In genomic region chr15:101286471-101287114, GRCh38 we compare ENCODE assay signal across 16 cellular contexts. TPM values are rescaled to one million over a fixed set of nuclear protein-coding genes. Genes with fewer than 3 reads are reported as not detected.
A peak's percentile ranks its signal among the peaks of the same experiment; 100 is the strongest.
DNase-seq lines count a peak whose midpoint lies in the region; ATAC-seq and TF ChIP-seq lines count a peak whose summit lies in the region.
"Had no signal": no experiment of that assay in that cellular context is flagged by ENCODE, and none has a peak within 500 bp of the region (broad histone marks: within the 10 kb centered on the region; RNA-seq: fewer than 3 reads in every experiment).

No MANE protein-coding gene starts in this region.

- no peaks in the 10 kb centered on the region for H3K9me3 ChIP-seq in mesenchymal stem cell (ENCODE audit: control insufficient read depth, low read length)

- H3K4me2 ChIP-seq in mesenchymal stem cell (ENCODE audit: low read length, poor library complexity, severe bottlenecking), result no peak overlapping the region

- no peak overlapping the region for H2AFZ ChIP-seq in mesenchymal stem cell (ENCODE audit: low read depth, low read length)

- H3K36me3 ChIP-seq in mesenchymal stem cell (ENCODE audit: control insufficient read depth in 1 of 2, insufficient read depth in 2 of 2, low read depth in 1 of 2, low read length in 2 of 2), result peaks cover 26 to 84% of the 10 kb centered on the region in 2 experiments

- peaks cover 37% of the 10 kb centered on the region for H3K4me1 Mint-ChIP-seq in activated CD4-positive, alpha-beta memory T cell treated with anti-CD3 and anti-CD28 coated beads, Interleukin-2, amount 10 ng/mL, durations not matched to agents 7 days and 5 days
- H3K4me1 Mint-ChIP-seq in activated CD4-positive, alpha-beta memory T cell treated with anti-CD3 and anti-CD28 coated beads for 36 hours (ENCODE audit: low read depth), result peaks cover 35% of the 10 kb centered on the region
- peaks cover 10 to 18% of the 10 kb centered on the region in 2 donors for H3K4me1 Mint-ChIP-seq in natural killer cell
- peaks cover 20 to 21% of the 10 kb centered on the region in 2 donors for H3K4me1 Mint-ChIP-seq in natural killer cell treated with Interleukin-12 subunit alpha and Interleukin-12 subunit beta and Interleukin-15 and Interleukin-18, amount 100 ng/mL, for 72 hours (ENCODE audit: low read depth in 2 of 2)

- H3K9ac ChIP-seq in mesenchymal stem cell (ENCODE audit: low read length), result peak overlapping the region; percentile 27

- H3K27ac Mint-ChIP-seq in activated CD4-positive, alpha-beta memory T cell treated with anti-CD3 and anti-CD28 coated beads, Interleukin-2, amount 10 ng/mL, durations not matched to agents 7 days and 5 days, result peak overlapping the region; percentile 19
- no peak overlapping the region for H3K27ac Mint-ChIP-seq in activated CD4-positive, alpha-beta memory T cell treated with anti-CD3 and anti-CD28 coated beads for 36 hours
- H3K27ac Mint-ChIP-seq in natural killer cell, result peak overlapping the region; percentile 34 to 45
- H3K27ac Mint-ChIP-seq in natural killer cell treated with Interleukin-12 subunit alpha and Interleukin-12 subunit beta and Interleukin-15 and Interleukin-18, amount 100 ng/mL, for 72 hours, result no peak overlapping the region

- POLR2A ChIA-PET in activated CD4-positive, alpha-beta memory T cell treated with anti-CD3 and anti-CD28 coated beads, Interleukin-2, amount 10 ng/mL, durations not matched to agents 7 days and 5 days (lab: Charles Lee), result interaction anchor here (0.6 to 5.8 kb wide), 2 partner anchors 7 to 425 kb away, joined by 3 to 54 read pairs; partner anchors contain the start of gene SNRPA1
- POLR2A ChIA-PET in activated CD4-positive, alpha-beta memory T cell treated with anti-CD3 and anti-CD28 coated beads for 36 hours (lab: Charles Lee), result interaction anchor here (1.1 kb wide), 1 partner anchor 8 kb away, joined by 4 read pairs; no protein-coding TSS in a partner anchor

- no peak overlapping the region for H3K23ac ChIP-seq in mesenchymal stem cell (ENCODE audit: low read length in 2 of 2)

- no peak overlapping the region for H3K4me3 ChIP-seq in mesenchymal stem cell (ENCODE audit: insufficient read depth in 1 of 2, low read depth in 1 of 2, low read length in 2 of 2)

- no peaks in the 10 kb centered on the region for H3K4me1 ChIP-seq in mesenchymal stem cell (ENCODE audit: control insufficient read depth, insufficient read depth, low read depth, low read length)

- no peak overlapping the region for H2AK5ac ChIP-seq in mesenchymal stem cell (ENCODE audit: low read length, severe bottlenecking)

- no peak overlapping the region for H4K8ac ChIP-seq in mesenchymal stem cell (ENCODE audit: low read length)

- WGBS in mesenchymal stem cell, result 100% methylated on average over 7 of the region's 9 CpGs

- no peak overlapping the region for H2BK120ac ChIP-seq in mesenchymal stem cell (ENCODE audit: low read depth, low read length)

- peaks cover 78% of the 10 kb centered on the region for H3K36me3 Mint-ChIP-seq in activated CD4-positive, alpha-beta memory T cell treated with anti-CD3 and anti-CD28 coated beads, Interleukin-2, amount 10 ng/mL, durations not matched to agents 7 days and 5 days (ENCODE audit: low read depth)
- H3K36me3 Mint-ChIP-seq in activated CD4-positive, alpha-beta memory T cell treated with anti-CD3 and anti-CD28 coated beads for 36 hours, result peaks cover 67% of the 10 kb centered on the region
- H3K36me3 Mint-ChIP-seq in natural killer cell, result peaks cover 12% of the 10 kb centered on the region
- peaks cover 46% of the 10 kb centered on the region for H3K36me3 Mint-ChIP-seq in natural killer cell treated with Interleukin-12 subunit alpha and Interleukin-12 subunit beta and Interleukin-15 and Interleukin-18, amount 100 ng/mL, for 72 hours

- H3K14ac ChIP-seq in mesenchymal stem cell (ENCODE audit: low read length in 2 of 2), result no peak overlapping the region

- no peak overlapping the region for H2BK5ac ChIP-seq in mesenchymal stem cell (ENCODE audit: low read depth, low read length, poor library complexity, severe bottlenecking)

- no peak overlapping the region for H2BK12ac ChIP-seq in mesenchymal stem cell (ENCODE audit: low read length in 2 of 2)

- no peaks in the 10 kb centered on the region for H3K27me3 Mint-ChIP-seq in activated CD4-positive, alpha-beta memory T cell treated with anti-CD3 and anti-CD28 coated beads, Interleukin-2, amount 10 ng/mL, durations not matched to agents 7 days and 5 days
- no peaks in the 10 kb centered on the region for H3K27me3 Mint-ChIP-seq in activated CD4-positive, alpha-beta memory T cell treated with anti-CD3 and anti-CD28 coated beads for 36 hours
- H3K27me3 Mint-ChIP-seq in natural killer cell (ENCODE audit: low read depth in 2 of 2), result no peaks in the 10 kb centered on the region
- H3K27me3 Mint-ChIP-seq in natural killer cell treated with Interleukin-12 subunit alpha and Interleukin-12 subunit beta and Interleukin-15 and Interleukin-18, amount 100 ng/mL, for 72 hours, result no peaks in the 10 kb centered on the region

- H3K4ac ChIP-seq in mesenchymal stem cell (ENCODE audit: low read depth in 1 of 2, low read length in 2 of 2), result no peak overlapping the region

- CTCF ChIA-PET in activated CD4-positive, alpha-beta memory T cell treated with anti-CD3 and anti-CD28 coated beads, Interleukin-2, amount 10 ng/mL, durations not matched to agents 7 days and 5 days (lab: Charles Lee), result interaction anchor here (1.2 to 5.5 kb wide), 2 partner anchors 12 to 355 kb away, joined by 7 to 40 read pairs; no protein-coding TSS in a partner anchor
- CTCF ChIA-PET in activated CD4-positive, alpha-beta memory T cell treated with anti-CD3 and anti-CD28 coated beads for 36 hours (lab: Charles Lee), result interaction anchor here (1.1 to 3.1 kb wide), 5 partner anchors 11 to 356 kb away, joined by 3 to 10 read pairs (median 3); no protein-coding TSS in a partner anchor

- intact Hi-C loops in activated CD4-positive, alpha-beta memory T cell treated with anti-CD3 and anti-CD28 coated beads for 36 hours (cut with micrococcal nuclease), result no loop called here
- intact Hi-C loops in natural killer cell (cut with micrococcal nuclease), result no loop called here

- H3K27ac ChIP-seq in mesenchymal stem cell (ENCODE audit: low read length, poor library complexity, severe bottlenecking), result no peak overlapping the region
- H3K27ac ChIP-seq: C4-2B had no signal

- no peak for ATAC-seq in natural killer cell
- ATAC-seq in natural killer cell treated with Interleukin-12 subunit alpha and Interleukin-12 subunit beta and Interleukin-15 and Interleukin-18, amount 100 ng/mL, for 72 hours, result no peak
- ATAC-seq in GM19351 (IDR thresholded peaks at IDR 0.05; ENCODE audit: unreplicated experiment), result no peak
- no peak for ATAC-seq in HG03354 (IDR thresholded peaks at IDR 0.05; ENCODE audit: poor library complexity, severe bottlenecking, unreplicated experiment)

- H3K79me1 ChIP-seq in mesenchymal stem cell (replicated peaks; ENCODE audit: low read length, poor library complexity, severe bottlenecking), result peaks cover 19% of the 10 kb centered on the region

- H3K18ac ChIP-seq in mesenchymal stem cell (ENCODE audit: low read depth in 1 of 2, low read length in 2 of 2), result no peak overlapping the region

- DNase-seq in activated CD4-positive, alpha-beta memory T cell treated with anti-CD3 and anti-CD28 coated beads, Interleukin-2, amount 10 ng/mL, durations not matched to agents 7 days and 5 days, result no peak
- DNase-seq in activated CD4-positive, alpha-beta memory T cell treated with anti-CD3 and anti-CD28 coated beads for 36 hours, result no peak
- DNase-seq in natural killer cell, result no peak
- DNase-seq in natural killer cell treated with Interleukin-12 subunit alpha and Interleukin-12 subunit beta and Interleukin-15 and Interleukin-18, amount 100 ng/mL, for 72 hours (ENCODE audit: low spot score), result no peak
- peak; percentile 41 for DNase-seq in mesenchymal stem cell
- DNase-seq: COR-L47, GF-D8, GOT3, KBM-7, NCI-H1436, NCI-H2029 treated with DMSO at 0.1 percent for 48 hours, NCI-H748 treated with DMSO at 0.1 percent for 48 hours, OCI-M1 had no signal

- no peaks in the 10 kb centered on the region for H3K9me3 Mint-ChIP-seq in activated CD4-positive, alpha-beta memory T cell treated with anti-CD3 and anti-CD28 coated beads, Interleukin-2, amount 10 ng/mL, durations not matched to agents 7 days and 5 days
- H3K9me3 Mint-ChIP-seq in activated CD4-positive, alpha-beta memory T cell treated with anti-CD3 and anti-CD28 coated beads for 36 hours, result no peaks in the 10 kb centered on the region
- H3K9me3 Mint-ChIP-seq in natural killer cell, result no peaks in the 10 kb centered on the region
- H3K9me3 Mint-ChIP-seq in natural killer cell treated with Interleukin-12 subunit alpha and Interleukin-12 subunit beta and Interleukin-15 and Interleukin-18, amount 100 ng/mL, for 72 hours, result no peaks in the 10 kb centered on the region

- TF ChIP-seq CTCF in natural killer cell (IDR thresholded peaks at IDR 0.05), result no peak

- H3K4me3 Mint-ChIP-seq in activated CD4-positive, alpha-beta memory T cell treated with anti-CD3 and anti-CD28 coated beads, Interleukin-2, amount 10 ng/mL, durations not matched to agents 7 days and 5 days, result no peak overlapping the region
- no peak overlapping the region for H3K4me3 Mint-ChIP-seq in activated CD4-positive, alpha-beta memory T cell treated with anti-CD3 and anti-CD28 coated beads for 36 hours
- no peak overlapping the region for H3K4me3 Mint-ChIP-seq in natural killer cell
- no peak overlapping the region for H3K4me3 Mint-ChIP-seq in natural killer cell treated with Interleukin-12 subunit alpha and Interleukin-12 subunit beta and Interleukin-15 and Interleukin-18, amount 100 ng/mL, for 72 hours

- H4K91ac ChIP-seq in mesenchymal stem cell (ENCODE audit: low read length), result no peak overlapping the region

- no peak overlapping the region for H2BK15ac ChIP-seq in mesenchymal stem cell (ENCODE audit: low read depth, poor library complexity, severe bottlenecking)

- H3K27me3 ChIP-seq in mesenchymal stem cell (ENCODE audit: control insufficient read depth in 1 of 2, insufficient read depth in 1 of 2, low read length in 2 of 2), result no peaks in the 10 kb centered on the region

RNA-seq across cellular contexts. Expression of gene SNRPA1, which starts 8.5 kb away (rescaled TPM):
- 100 to 1,000 TPM; 107 to 113 TPM for total RNA-seq in activated CD4-positive, alpha-beta memory T cell treated with anti-CD3 and anti-CD28 coated beads, Interleukin-2, amount 10 ng/mL, durations not matched to agents 7 days and 5 days
- total RNA-seq in activated CD4-positive, alpha-beta memory T cell treated with anti-CD3 and anti-CD28 coated beads for 36 hours, result 100 to 1,000 TPM; 167 to 173 TPM
- total RNA-seq in natural killer cell, result 100 to 1,000 TPM; 146 to 174 (median 167) TPM
- 100 to 1,000 TPM; 114 to 161 TPM for total RNA-seq in natural killer cell treated with Interleukin-12 subunit alpha and Interleukin-12 subunit beta and Interleukin-15 and Interleukin-18, amount 100 ng/mL, for 72 hours
- polyA plus RNA-seq in mesenchymal stem cell (2013, experiment 1 of 2), result 40.4 TPM
- 42.2 TPM for polyA plus RNA-seq in mesenchymal stem cell (2013, experiment 2 of 2)

RNA-seq across cellular contexts. Expression of gene SELENOS, which starts 9.3 kb away (rescaled TPM):
- 10 to 100 TPM; 43.0 to 45.7 TPM for total RNA-seq in activated CD4-positive, alpha-beta memory T cell treated with anti-CD3 and anti-CD28 coated beads, Interleukin-2, amount 10 ng/mL, durations not matched to agents 7 days and 5 days
- total RNA-seq in activated CD4-positive, alpha-beta memory T cell treated with anti-CD3 and anti-CD28 coated beads for 36 hours, result 10 to 100 TPM; 30.9 to 31.7 TPM
- total RNA-seq in natural killer cell, result 10 to 100 TPM; 33.6 to 44.2 (median 38.4) TPM
- 100 to 1,000 TPM in 1 of 2 donors, 10 to 100 TPM in 1; 68.3 to 113 TPM for total RNA-seq in natural killer cell treated with Interleukin-12 subunit alpha and Interleukin-12 subunit beta and Interleukin-15 and Interleukin-18, amount 100 ng/mL, for 72 hours
- 89.5 TPM for polyA plus RNA-seq in mesenchymal stem cell (2013, experiment 1 of 2)
- polyA plus RNA-seq in mesenchymal stem cell (2013, experiment 2 of 2), result 95.2 TPM

RNA-seq across cellular contexts. Expression of gene CHSY1, which starts 34.7 kb away (rescaled TPM):
- total RNA-seq in activated CD4-positive, alpha-beta memory T cell treated with anti-CD3 and anti-CD28 coated beads, Interleukin-2, amount 10 ng/mL, durations not matched to agents 7 days and 5 days, result 10 to 100 TPM; 61.7 to 62.0 TPM
- 10 to 100 TPM; 34.8 to 36.3 TPM for total RNA-seq in activated CD4-positive, alpha-beta memory T cell treated with anti-CD3 and anti-CD28 coated beads for 36 hours
- 10 to 100 TPM; 21.1 to 32.5 (median 30.8) TPM for total RNA-seq in natural killer cell
- total RNA-seq in natural killer cell treated with Interleukin-12 subunit alpha and Interleukin-12 subunit beta and Interleukin-15 and Interleukin-18, amount 100 ng/mL, for 72 hours, result 10 to 100 TPM; 91.2 to 93.3 TPM
- 30.7 TPM for polyA plus RNA-seq in mesenchymal stem cell (2013, experiment 1 of 2)
- polyA plus RNA-seq in mesenchymal stem cell (2013, experiment 2 of 2), result 32.2 TPM

Comparison
In these comparisons a context has a peak if more than half of its experiments do, and no peak if none do; other contexts are left out.
1. H3K27ac Mint-ChIP-seq: peak in activated CD4-positive, alpha-beta memory T cell treated with anti-CD3 and anti-CD28 coated beads, Interleukin-2, amount 10 ng/mL, durations not matched to agents 7 days and 5 days (single experiment) and natural killer cell (2 of 2); none in activated CD4-positive, alpha-beta memory T cell treated with anti-CD3 and anti-CD28 coated beads for 36 hours (single experiment) and natural killer cell treated with Interleukin-12 subunit alpha and Interleukin-12 subunit beta and Interleukin-15 and Interleukin-18, amount 100 ng/mL, for 72 hours (0 of 2).